ENCODE assay signal across 1 cellular context in genomic region chr21:45410151-45410864, GRCh38.
TF ChIP-seq lines count a peak whose summit lies in the region.

No MANE protein-coding gene starts in this region.

TF ChIP-seq in HepG2, 621 proteins besides CTCF, POLR2A, EP300 and RAD21 (continued from another document and continues in another):
- TF ChIP-seq FOXP4 (CRISPR knock-in tag; IDR thresholded peaks at IDR 0.05), result peak; percentile 45; the same call in 1 of the 2 replicates
- peak; percentile 65 for TF ChIP-seq MED1 (CRISPR knock-in tag; IDR thresholded peaks at IDR 0.05)
- no peak for TF ChIP-seq CCAR2 (optimal IDR thresholded peaks at IDR 0.05; ENCODE audit: low read depth, low read length)
- TF ChIP-seq HES4 (CRISPR knock-in tag; IDR thresholded peaks at IDR 0.05; ENCODE audit: borderline replicate concordance), result no peak
- peak; percentile 76 for TF ChIP-seq PATZ1 (CRISPR knock-in tag; IDR thresholded peaks at IDR 0.05)
- TF ChIP-seq FOXK2 (IDR thresholded peaks at IDR 0.05), result no peak
- TF ChIP-seq ZFP90 (CRISPR knock-in tag; IDR thresholded peaks at IDR 0.05; ENCODE audit: borderline replicate concordance), result 0 out of 2 replicates have a peak, but pooled peaks have one; percentile 66
- TF ChIP-seq PHF21A (CRISPR knock-in tag; IDR thresholded peaks at IDR 0.05), result peak; percentile 85
- TF ChIP-seq NRL (CRISPR knock-in tag; IDR thresholded peaks at IDR 0.05; ENCODE audit: borderline replicate concordance), result 0 out of 2 replicates have a peak, but pooled peaks have one; percentile 3
- peak; percentile 69; the same call in 1 of the 2 replicates for TF ChIP-seq HNF1B (CRISPR knock-in tag; IDR thresholded peaks at IDR 0.05)
- TF ChIP-seq ISX (CRISPR knock-in tag; conservative IDR thresholded peaks at IDR 0.05), result no peak
- TF ChIP-seq SMARCC2 (IDR thresholded peaks at IDR 0.05), result no peak
- TF ChIP-seq HHEX (CRISPR knock-in tag; IDR thresholded peaks at IDR 0.05), result no peak
- TF ChIP-seq BHLHE40 (IDR thresholded peaks at IDR 0.05; ENCODE audit: low read length), result no peak
- no peak; the same call in 1 of the 2 replicates for TF ChIP-seq HMG20B (CRISPR knock-in tag; conservative IDR thresholded peaks at IDR 0.05)
- no peak for TF ChIP-seq TBX2 (CRISPR knock-in tag; IDR thresholded peaks at IDR 0.05; ENCODE audit: borderline replicate concordance)
- no peak for TF ChIP-seq ZNF549 (CRISPR knock-in tag; IDR thresholded peaks at IDR 0.05)
- TF ChIP-seq STAG1 (CRISPR knock-in tag; IDR thresholded peaks at IDR 0.05), result no peak
- no peak for TF ChIP-seq ZBTB3 (CRISPR knock-in tag; IDR thresholded peaks at IDR 0.05; ENCODE audit: borderline replicate concordance, low read depth)
- no peak for TF ChIP-seq FOXA1 (IDR thresholded peaks at IDR 0.05)
- TF ChIP-seq FOXA1 (CRISPR knock-in tag; IDR thresholded peaks at IDR 0.05), result no peak
- TF ChIP-seq DRAP1 (CRISPR knock-in tag; IDR thresholded peaks at IDR 0.05), result peak; percentile 71
- TF ChIP-seq NFKB2 (CRISPR knock-in tag; IDR thresholded peaks at IDR 0.05; ENCODE audit: borderline replicate concordance), result 0 out of 2 replicates have a peak, but pooled peaks have one; percentile 1
- TF ChIP-seq ZNF816 (CRISPR knock-in tag; IDR thresholded peaks at IDR 0.05; ENCODE audit: borderline replicate concordance), result no peak
- peak; percentile 79 for TF ChIP-seq ZNF547 (CRISPR knock-in tag; IDR thresholded peaks at IDR 0.05)
- peak; percentile 86 for TF ChIP-seq ZFX (CRISPR knock-in tag; IDR thresholded peaks at IDR 0.05; ENCODE audit: low read depth)
- no peak for TF ChIP-seq ARID2 (CRISPR knock-in tag; IDR thresholded peaks at IDR 0.05; ENCODE audit: borderline replicate concordance)
- TF ChIP-seq TBP (CRISPR knock-in tag; IDR thresholded peaks at IDR 0.05), result no peak
- TF ChIP-seq HOXA9 (CRISPR knock-in tag; IDR thresholded peaks at IDR 0.05; ENCODE audit: borderline replicate concordance), result no peak
- TF ChIP-seq TFDP1 (CRISPR knock-in tag; IDR thresholded peaks at IDR 0.05; ENCODE audit: borderline replicate concordance), result no peak
- peak; percentile 54 for TF ChIP-seq NFYC (CRISPR knock-in tag; IDR thresholded peaks at IDR 0.05)
- 0 out of 2 replicates have a peak, but pooled peaks have one; percentile 52 for TF ChIP-seq HOMEZ (CRISPR knock-in tag; IDR thresholded peaks at IDR 0.05; ENCODE audit: low read depth)
- TF ChIP-seq SP4 (CRISPR knock-in tag; IDR thresholded peaks at IDR 0.05), result no peak; the same call in 1 of the 2 replicates
- TF ChIP-seq ZHX2 (IDR thresholded peaks at IDR 0.05; ENCODE audit: low read depth), result no peak
- TF ChIP-seq ZHX2 (CRISPR knock-in tag; IDR thresholded peaks at IDR 0.05; ENCODE audit: borderline replicate concordance), result no peak
- no peak for TF ChIP-seq CEBPZ (IDR thresholded peaks at IDR 0.05; ENCODE audit: low read length)
- TF ChIP-seq U2AF2 (IDR thresholded peaks at IDR 0.05; ENCODE audit: low read depth, low read length), result no peak
- TF ChIP-seq ZNF263 (CRISPR knock-in tag; IDR thresholded peaks at IDR 0.05), result peak; percentile 75; the same call in 1 of the 2 replicates
- TF ChIP-seq SALL1 (CRISPR knock-in tag; IDR thresholded peaks at IDR 0.05), result peak; percentile 88
- no peak; the same call in 1 of the 2 replicates for TF ChIP-seq ZNF350 (CRISPR knock-in tag; IDR thresholded peaks at IDR 0.05; ENCODE audit: borderline replicate concordance, low read depth)
- no peak for TF ChIP-seq ATF7 (IDR thresholded peaks at IDR 0.05)
- TF ChIP-seq ATF7 (CRISPR knock-in tag; IDR thresholded peaks at IDR 0.05), result no peak
- no peak for TF ChIP-seq ZSCAN31 (CRISPR knock-in tag; IDR thresholded peaks at IDR 0.05; ENCODE audit: low read depth)
- peak; percentile 40; the same call in 1 of the 2 replicates for TF ChIP-seq ARNTL (CRISPR knock-in tag; IDR thresholded peaks at IDR 0.05)
- TF ChIP-seq POGK (CRISPR knock-in tag; conservative IDR thresholded peaks at IDR 0.05), result no peak
- TF ChIP-seq KDM5A (IDR thresholded peaks at IDR 0.05; ENCODE audit: borderline replicate concordance, low read length), result no peak
